Comparison of ENCODE assay signal across 8 cellular contexts in genomic region chr1:33094971-33095604, GRCh38. TPM values are rescaled to one million over a fixed set of nuclear protein-coding genes. Genes with fewer than 3 reads are reported as not detected.
DNase-seq lines count a peak whose midpoint lies in the region; ATAC-seq and TF ChIP-seq lines count a peak whose summit lies in the region.

No MANE protein-coding gene starts in this region.

- DNase-seq in ACHN (peak; percentile 78), ELF-1 (ENCODE audit: low read depth, low spot score) (peak; percentile 77), NCI-H1694 (lab: John Stamatoyannopoulos, UW) (peak; percentile 51), adrenal gland (peak in 6 of 7 donors; percentile 51 to 82 (median 64)), hypothalamus (lab: John Stamatoyannopoulos, UW) (peak in 26 of 51 donors; percentile 4 to 67 (median 30)), stromal cell of bone marrow (ENCODE audit: low read depth) (peak; percentile 44)

- no peak overlapping the region for H3K4me3 ChIP-seq in adrenal gland

- no peaks in the 10 kb centered on the region for H3K9me3 ChIP-seq in adrenal gland (replicated peaks in 1 of 3)

- peak; percentile 84 to 99 (median 88) for TF ChIP-seq CTCF in adrenal gland (IDR thresholded peaks at IDR 0.05)

- no peak for TF ChIP-seq POLR2A in adrenal gland (IDR thresholded peaks at IDR 0.05)

- ATAC-seq in HG03196 (IDR thresholded peaks at IDR 0.05; ENCODE audit: unreplicated experiment): no peak
- no peak for ATAC-seq in HG03039 (IDR thresholded peaks at IDR 0.05; ENCODE audit: unreplicated experiment)

- no peaks in the 10 kb centered on the region for H3K27me3 ChIP-seq in adrenal gland

- WGBS in adrenal gland, 4 donors: 21 to 27% (median 26%) methylated on average over 10 of the region's 10 CpGs

- intact Hi-C loops in adrenal gland (cut with DNase I): loop anchor here in 1 of 2 donors (10.0 kb wide), 1 partner anchor 520 kb away; no protein-coding TSS in a partner anchor

- in situ Hi-C loops in ACHN (cut with HindIII; ENCODE audit: low pct_ligation_motif_present, low pct_unique_long_range_greater_than_20kb, low sequenced_read_pairs): no loop called here

- no peak overlapping the region for H3K27ac ChIP-seq in adrenal gland

- peaks cover 6 to 14% of the 10 kb centered on the region in 2 donors for H3K4me1 ChIP-seq in adrenal gland (replicated peaks in 1 of 2)

- no peaks in the 10 kb centered on the region for H3K36me3 ChIP-seq in adrenal gland (replicated peaks in 1 of 2)

RNA-seq across cellular contexts. Expression of gene AZIN2, which starts 14.1 kb away (rescaled TPM):
- 10 to 100 TPM in 5 of 8 donors, 1 to 10 TPM in 3; 5.1 to 18.9 (median 11.2) TPM for total RNA-seq in adrenal gland
- polyA plus RNA-seq in adrenal gland: 10 to 100 TPM in 1 of 3 donors, 1 to 10 TPM in 2; 2.3 to 14.7 (median 7.8) TPM

RNA-seq across cellular contexts. Expression of gene AK2, which starts 58.4 kb away (rescaled TPM):
- 100 to 1,000 TPM; 105 to 176 (median 144) TPM for total RNA-seq in adrenal gland
- 100 to 1,000 TPM in 1 of 3 donors, 10 to 100 TPM in 2; 55.3 to 245 (median 75.7) TPM for polyA plus RNA-seq in adrenal gland
